ENCODE assay signal across 8 cellular contexts in genomic region chr3:47577583-47578118, GRCh38. TPM values are rescaled to one million over a fixed set of nuclear protein-coding genes. Genes with fewer than 3 reads are reported as not detected.
DNase-seq lines count a peak whose midpoint lies in the region; ATAC-seq and TF ChIP-seq lines count a peak whose summit lies in the region.

No MANE protein-coding gene starts in this region.

- H3K27me3 ChIP-seq in DOHH2 (ENCODE audit: control insufficient read depth, low read length) (peaks cover 42% of the 10 kb centered on the region), RWPE2 (ENCODE audit: insufficient read depth, poor library complexity, severe bottlenecking) (peaks cover 32% of the 10 kb centered on the region), fibroblast of lung (ENCODE audit: control insufficient read depth, insufficient read depth, low read length) (peaks cover 16% of the 10 kb centered on the region), osteoblast (ENCODE audit: insufficient read depth, low read length) (peaks cover 53% of the 10 kb centered on the region)

- peaks cover 16% of the 10 kb centered on the region for H3F3A ChIP-seq in DOHH2 (ENCODE audit: control insufficient read depth, insufficient read depth)

- no peaks in the 10 kb centered on the region for H3K79me2 ChIP-seq in DOHH2 (ENCODE audit: control insufficient read depth, low read length)
- no peaks in the 10 kb centered on the region for H3K79me2 ChIP-seq in fibroblast of lung (ENCODE audit: control insufficient read depth, insufficient read depth, low read length)
- no peaks in the 10 kb centered on the region for H3K79me2 ChIP-seq in osteoblast (ENCODE audit: insufficient read depth, low read length)

- H2AFZ ChIP-seq in fibroblast of lung (ENCODE audit: low read length) (peak overlapping the region; percentile 46), osteoblast (ENCODE audit: low read length) (peak overlapping the region; percentile 35)

- H3K27ac ChIP-seq in DOHH2 (ENCODE audit: low read depth, low read length) (no peak overlapping the region), RWPE2 (ENCODE audit: poor library complexity, severe bottlenecking) (no peak overlapping the region), fibroblast of lung (ENCODE audit: insufficient read depth, low read length) (no peak overlapping the region), osteoblast (ENCODE audit: low read depth, low read length) (no peak overlapping the region)

- H3K4me1 ChIP-seq in DOHH2 (ENCODE audit: control insufficient read depth, low read length) (peaks cover 5% of the 10 kb centered on the region; the same call in 1 of the 2 replicates), RWPE2 (ENCODE audit: insufficient read depth, poor library complexity, severe bottlenecking) (no peaks in the 10 kb centered on the region), fibroblast of lung (ENCODE audit: control insufficient read depth, extremely low read depth, insufficient read depth, low read length) (no peaks in the 10 kb centered on the region), osteoblast (ENCODE audit: insufficient read depth, low read length) (no peaks in the 10 kb centered on the region)

- TF ChIP-seq CTCF in DOHH2 (IDR thresholded peaks at IDR 0.05; ENCODE audit: low read depth, low read length, poor library complexity, severe bottlenecking) (no peak), RWPE2 (IDR thresholded peaks at IDR 0.05; ENCODE audit: poor library complexity, severe bottlenecking) (no peak), fibroblast of lung (conservative IDR thresholded peaks at IDR 0.05 in 1 of 2, IDR thresholded peaks at IDR 0.05 in 1 of 2; ENCODE audit: low read depth in 1 of 2, low read length in 2 of 2) (no peak), osteoblast (IDR thresholded peaks at IDR 0.05; ENCODE audit: extremely low read depth, low read depth, low read length) (no peak)

- peak; percentile 51 for ATAC-seq in RWPE2 (ENCODE audit: low read depth)

- H3K9me2 ChIP-seq in DOHH2 (replicated peaks; ENCODE audit: control insufficient read depth, low read length), result no peaks in the 10 kb centered on the region

- H3K9ac ChIP-seq in fibroblast of lung (ENCODE audit: insufficient read depth, low read length), result no peak overlapping the region

- no peaks in the 10 kb centered on the region for H3K9me3 ChIP-seq in DOHH2 (ENCODE audit: control insufficient read depth, insufficient read depth, low read length)
- peaks cover 2% of the 10 kb centered on the region for H3K9me3 ChIP-seq in RWPE2 (ENCODE audit: severe bottlenecking)
- no peaks in the 10 kb centered on the region for H3K9me3 ChIP-seq in fibroblast of lung (ENCODE audit: control insufficient read depth, insufficient read depth, low read depth, low read length)
- H3K9me3 ChIP-seq in osteoblast (ENCODE audit: low read depth, low read length), result no peaks in the 10 kb centered on the region

- H3K4me3 ChIP-seq in DOHH2 (ENCODE audit: low read length) (peak overlapping the region; percentile 66), RWPE2 (ENCODE audit: severe bottlenecking) (peak overlapping the region; percentile 49), fibroblast of lung (replicated peaks in 1 of 4; ENCODE audit: control extremely low read depth in 1 of 4, insufficient read depth in 1 of 4, low read depth in 3 of 4, low read length in 4 of 4) (peak overlapping the region in 3 of 4 experiments; percentile 15 to 45 (median 17)), osteoblast (ENCODE audit: insufficient read depth, low read length) (peak overlapping the region; percentile 51)

- peak overlapping the region; percentile 79 for H3K4me2 ChIP-seq in DOHH2 (ENCODE audit: low read length)
- peak overlapping the region; percentile 71 for H3K4me2 ChIP-seq in fibroblast of lung (ENCODE audit: extremely low read depth, insufficient read depth, low read length)
- H3K4me2 ChIP-seq in osteoblast (ENCODE audit: insufficient read depth, low read length), result peak overlapping the region; percentile 74

- H3K36me3 ChIP-seq in DOHH2 (ENCODE audit: control insufficient read depth, low read length) (no peaks in the 10 kb centered on the region), RWPE2 (ENCODE audit: low read depth) (no peaks in the 10 kb centered on the region), fibroblast of lung (ENCODE audit: control insufficient read depth, insufficient read depth, low read length) (no peaks in the 10 kb centered on the region), osteoblast (ENCODE audit: insufficient read depth, low read length) (no peaks in the 10 kb centered on the region)

- H4K20me1 ChIP-seq in DOHH2 (ENCODE audit: control insufficient read depth, insufficient read depth, low read depth, low read length) (no peaks in the 10 kb centered on the region), fibroblast of lung (ENCODE audit: control insufficient read depth, extremely low read depth, insufficient read depth, low read length) (no peaks in the 10 kb centered on the region), osteoblast (ENCODE audit: insufficient read depth, low read length) (peaks cover 4% of the 10 kb centered on the region)

- DNase-seq in RWPE2 (ENCODE audit: low spot score), result no peak
- DNase-seq in fibroblast of lung (ENCODE audit: low read depth in 2 of 2), result no peak
- peak; percentile 95 for DNase-seq in osteoblast (ENCODE audit: insufficient read length, low spot score, missing footprints)
- no peak for DNase-seq in glomerular visceral epithelial cell (ENCODE audit: extremely low spot score)
- DNase-seq in UCSD-AML1 (lab: John Stamatoyannopoulos, UW; ENCODE audit: unreplicated experiment), result no peak
- no peak for DNase-seq in kidney tubule cell (ENCODE audit: low spot score)
- DNase-seq in foreskin melanocyte, result no peak

RNA-seq across cellular contexts. Expression of gene CSPG5, which starts 1.0 kb away (rescaled TPM):
- total RNA-seq in fibroblast of lung, result under 0.01 and 0.17 TPM in 2 replicates
- 0.02 TPM in 1 of 2 replicates, not detected in the other for polyA plus RNA-seq in fibroblast of lung
- 0.18 TPM in 1 of 2 replicates, not detected in the other for polyA plus RNA-seq in fibroblast of lung (2012)
- not detected in 2 replicates for polyA minus RNA-seq in fibroblast of lung (ENCODE audit: low replicate concordance)
- under 0.01 and 0.29 TPM in 2 replicates for total RNA-seq in osteoblast
